ENCODE assay signal across 1 cellular context in the genomic region with DNA sequence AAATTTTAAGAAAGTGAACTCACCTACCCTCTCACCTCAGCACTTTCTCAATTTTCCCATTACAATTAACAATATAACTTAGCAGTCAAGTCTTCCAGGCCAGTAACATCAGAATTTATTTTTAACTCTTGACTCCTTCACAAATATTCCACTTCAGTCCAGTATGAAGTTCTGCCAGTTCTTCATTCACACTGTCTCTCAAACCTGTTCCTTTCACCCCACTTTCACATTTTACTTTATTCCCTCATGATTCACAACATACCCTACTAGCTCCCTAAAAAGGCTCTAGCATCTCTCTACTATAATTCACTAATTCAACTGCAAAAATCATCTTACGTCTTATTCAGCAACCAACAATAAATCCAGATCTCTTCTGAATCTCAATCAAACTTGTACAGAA.
TF ChIP-seq lines count a peak whose summit lies in the region.

No MANE protein-coding gene starts in this region.

TF ChIP-seq in liver, 16 proteins besides CTCF, POLR2A, EP300 and RAD21 (continued from another document):
- TF ChIP-seq, protein P1, sequence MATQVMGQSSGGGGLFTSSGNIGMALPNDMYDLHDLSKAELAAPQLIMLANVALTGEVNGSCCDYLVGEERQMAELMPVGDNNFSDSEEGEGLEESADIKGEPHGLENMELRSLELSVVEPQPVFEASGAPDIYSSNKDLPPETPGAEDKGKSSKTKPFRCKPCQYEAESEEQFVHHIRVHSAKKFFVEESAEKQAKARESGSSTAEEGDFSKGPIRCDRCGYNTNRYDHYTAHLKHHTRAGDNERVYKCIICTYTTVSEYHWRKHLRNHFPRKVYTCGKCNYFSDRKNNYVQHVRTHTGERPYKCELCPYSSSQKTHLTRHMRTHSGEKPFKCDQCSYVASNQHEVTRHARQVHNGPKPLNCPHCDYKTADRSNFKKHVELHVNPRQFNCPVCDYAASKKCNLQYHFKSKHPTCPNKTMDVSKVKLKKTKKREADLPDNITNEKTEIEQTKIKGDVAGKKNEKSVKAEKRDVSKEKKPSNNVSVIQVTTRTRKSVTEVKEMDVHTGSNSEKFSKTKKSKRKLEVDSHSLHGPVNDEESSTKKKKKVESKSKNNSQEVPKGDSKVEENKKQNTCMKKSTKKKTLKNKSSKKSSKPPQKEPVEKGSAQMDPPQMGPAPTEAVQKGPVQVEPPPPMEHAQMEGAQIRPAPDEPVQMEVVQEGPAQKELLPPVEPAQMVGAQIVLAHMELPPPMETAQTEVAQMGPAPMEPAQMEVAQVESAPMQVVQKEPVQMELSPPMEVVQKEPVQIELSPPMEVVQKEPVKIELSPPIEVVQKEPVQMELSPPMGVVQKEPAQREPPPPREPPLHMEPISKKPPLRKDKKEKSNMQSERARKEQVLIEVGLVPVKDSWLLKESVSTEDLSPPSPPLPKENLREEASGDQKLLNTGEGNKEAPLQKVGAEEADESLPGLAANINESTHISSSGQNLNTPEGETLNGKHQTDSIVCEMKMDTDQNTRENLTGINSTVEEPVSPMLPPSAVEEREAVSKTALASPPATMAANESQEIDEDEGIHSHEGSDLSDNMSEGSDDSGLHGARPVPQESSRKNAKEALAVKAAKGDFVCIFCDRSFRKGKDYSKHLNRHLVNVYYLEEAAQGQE (IDR thresholded peaks at IDR 0.05): no peak
- TF ChIP-seq RXRA (IDR thresholded peaks at IDR 0.05): no peak
- no peak for TF ChIP-seq GABPA (IDR thresholded peaks at IDR 0.05 in 1 of 2, conservative IDR thresholded peaks at IDR 0.05 in 1 of 2)
- TF ChIP-seq YY1 (IDR thresholded peaks at IDR 0.05): no peak
- TF ChIP-seq, protein P2, sequence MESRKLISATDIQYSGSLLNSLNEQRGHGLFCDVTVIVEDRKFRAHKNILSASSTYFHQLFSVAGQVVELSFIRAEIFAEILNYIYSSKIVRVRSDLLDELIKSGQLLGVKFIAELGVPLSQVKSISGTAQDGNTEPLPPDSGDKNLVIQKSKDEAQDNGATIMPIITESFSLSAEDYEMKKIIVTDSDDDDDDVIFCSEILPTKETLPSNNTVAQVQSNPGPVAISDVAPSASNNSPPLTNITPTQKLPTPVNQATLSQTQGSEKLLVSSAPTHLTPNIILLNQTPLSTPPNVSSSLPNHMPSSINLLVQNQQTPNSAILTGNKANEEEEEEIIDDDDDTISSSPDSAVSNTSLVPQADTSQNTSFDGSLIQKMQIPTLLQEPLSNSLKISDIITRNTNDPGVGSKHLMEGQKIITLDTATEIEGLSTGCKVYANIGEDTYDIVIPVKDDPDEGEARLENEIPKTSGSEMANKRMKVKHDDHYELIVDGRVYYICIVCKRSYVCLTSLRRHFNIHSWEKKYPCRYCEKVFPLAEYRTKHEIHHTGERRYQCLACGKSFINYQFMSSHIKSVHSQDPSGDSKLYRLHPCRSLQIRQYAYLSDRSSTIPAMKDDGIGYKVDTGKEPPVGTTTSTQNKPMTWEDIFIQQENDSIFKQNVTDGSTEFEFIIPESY (IDR thresholded peaks at IDR 0.05): no peak
- TF ChIP-seq, protein P3, sequence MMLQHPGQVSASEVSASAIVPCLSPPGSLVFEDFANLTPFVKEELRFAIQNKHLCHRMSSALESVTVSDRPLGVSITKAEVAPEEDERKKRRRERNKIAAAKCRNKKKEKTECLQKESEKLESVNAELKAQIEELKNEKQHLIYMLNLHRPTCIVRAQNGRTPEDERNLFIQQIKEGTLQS (IDR thresholded peaks at IDR 0.05): no peak
- TF ChIP-seq FOXA2 (IDR thresholded peaks at IDR 0.05): no peak
